7 cellular contexts compared by ENCODE assay signal in genomic region chr3:43689766-43690399, GRCh38. TPM values are rescaled to one million over a fixed set of nuclear protein-coding genes. Genes with fewer than 3 reads are reported as not detected.
DNase-seq lines count a peak whose midpoint lies in the region; TF ChIP-seq lines count a peak whose summit lies in the region.

No MANE protein-coding gene starts in this region.

- H3K36me3 Mint-ChIP-seq in HFFc6 (ENCODE audit: low read depth): no peaks in the 10 kb centered on the region

- no peak for DNase-seq in HFFc6
- no peak for DNase-seq in SK-N-MC (ENCODE audit: low read depth, low spot score)
- no peak for DNase-seq in foreskin fibroblast
- no peak for DNase-seq in skeletal muscle cell (ENCODE audit: low read depth)
- no peak for DNase-seq in GM20000 (ENCODE audit: low spot score)
- DNase-seq in NCI-H1694 (lab: John Stamatoyannopoulos, UW): no peak
- DNase-seq in AG08395 (ENCODE audit: low spot score): no peak

- peaks cover 45% of the 10 kb centered on the region for H3K4me1 Mint-ChIP-seq in HFFc6 (ENCODE audit: low read depth)

- H3K9ac ChIP-seq in SK-N-MC (ENCODE audit: insufficient read length): no peak overlapping the region

- H3K4me3 ChIP-seq in SK-N-MC (peak overlapping the region; percentile 80), foreskin fibroblast (ENCODE audit: low read depth in 1 of 2, low read length in 2 of 2) (peak overlapping the region; percentile 70 to 75), skeletal muscle cell (ENCODE audit: low read depth, low read length) (peak overlapping the region; percentile 81)

- peak overlapping the region; percentile 93 for H3K4me3 Mint-ChIP-seq in HFFc6

- H3K36me3 ChIP-seq in SK-N-MC (ENCODE audit: insufficient read depth, low read length): no peaks in the 10 kb centered on the region

- no peak overlapping the region for H3K27ac ChIP-seq in SK-N-MC

- H3K9me3 Mint-ChIP-seq in HFFc6: no peaks in the 10 kb centered on the region

- H3K27ac Mint-ChIP-seq in HFFc6: peak overlapping the region; percentile 52

- TF ChIP-seq CTCF in HFFc6 (IDR thresholded peaks at IDR 0.05) (no peak), foreskin fibroblast (IDR thresholded peaks at IDR 0.05; ENCODE audit: low read depth, low read length) (no peak), GM20000 (IDR thresholded peaks at IDR 0.05; ENCODE audit: extremely low read depth, missing control alignments) (no peak)

- no peaks in the 10 kb centered on the region for H3K9me3 ChIP-seq in SK-N-MC (ENCODE audit: low read depth, low read length)

- H3K27me3 Mint-ChIP-seq in HFFc6 (ENCODE audit: insufficient read depth): peaks cover 1% of the 10 kb centered on the region; the same call in 1 of the 2 replicates

RNA-seq across cellular contexts. Expression of gene ABHD5, which starts 0.9 kb away (rescaled TPM):
- 10 to 100 TPM; 16.0 to 25.8 (median 18.1) TPM for total RNA-seq in HFFc6 (2021; fragmentation: NEBNext Ultra II Directional; extraction: Animal tissue kit (Norgen Biotek cat#: 25700))
